ENCODE assay signal across 1 cellular context in the genomic region with DNA sequence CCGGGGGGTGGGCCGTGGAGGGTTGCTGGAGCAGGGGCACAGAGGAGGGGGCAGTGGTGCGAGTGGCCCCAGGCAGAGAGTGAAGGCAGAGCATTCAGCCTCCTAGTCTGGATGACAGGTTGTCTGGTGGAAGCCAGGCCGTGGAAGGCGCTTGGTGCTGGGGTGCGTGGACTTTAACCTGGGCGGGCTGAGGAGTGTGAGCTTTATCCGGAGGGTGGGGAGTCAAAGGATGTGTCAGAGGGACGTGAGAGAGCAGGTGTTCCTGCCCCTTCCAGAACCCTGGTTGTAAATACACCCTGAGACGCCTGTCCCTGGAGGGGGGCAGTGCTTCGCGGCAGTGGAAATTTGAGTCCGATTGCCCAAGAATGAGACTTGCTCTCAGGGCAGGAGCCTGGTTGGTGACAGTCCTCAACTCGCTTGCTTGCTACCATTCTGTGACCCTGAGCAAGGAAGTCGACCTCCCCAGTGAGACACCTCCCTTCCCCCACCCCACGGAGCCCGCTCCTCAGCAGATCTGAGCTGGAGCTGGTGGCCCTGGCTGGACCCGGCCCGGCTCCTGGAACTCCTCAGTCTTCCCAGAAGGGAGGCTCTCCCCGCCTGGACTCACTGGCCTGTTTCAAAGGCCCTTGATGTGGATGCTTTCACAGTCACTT.
TF ChIP-seq lines count a peak whose summit lies in the region.

No MANE protein-coding gene starts in this region.

TF ChIP-seq in HepG2, 621 proteins besides CTCF, POLR2A, EP300 and RAD21 (continued from another document and continues in another):
- TF ChIP-seq, protein P1, sequence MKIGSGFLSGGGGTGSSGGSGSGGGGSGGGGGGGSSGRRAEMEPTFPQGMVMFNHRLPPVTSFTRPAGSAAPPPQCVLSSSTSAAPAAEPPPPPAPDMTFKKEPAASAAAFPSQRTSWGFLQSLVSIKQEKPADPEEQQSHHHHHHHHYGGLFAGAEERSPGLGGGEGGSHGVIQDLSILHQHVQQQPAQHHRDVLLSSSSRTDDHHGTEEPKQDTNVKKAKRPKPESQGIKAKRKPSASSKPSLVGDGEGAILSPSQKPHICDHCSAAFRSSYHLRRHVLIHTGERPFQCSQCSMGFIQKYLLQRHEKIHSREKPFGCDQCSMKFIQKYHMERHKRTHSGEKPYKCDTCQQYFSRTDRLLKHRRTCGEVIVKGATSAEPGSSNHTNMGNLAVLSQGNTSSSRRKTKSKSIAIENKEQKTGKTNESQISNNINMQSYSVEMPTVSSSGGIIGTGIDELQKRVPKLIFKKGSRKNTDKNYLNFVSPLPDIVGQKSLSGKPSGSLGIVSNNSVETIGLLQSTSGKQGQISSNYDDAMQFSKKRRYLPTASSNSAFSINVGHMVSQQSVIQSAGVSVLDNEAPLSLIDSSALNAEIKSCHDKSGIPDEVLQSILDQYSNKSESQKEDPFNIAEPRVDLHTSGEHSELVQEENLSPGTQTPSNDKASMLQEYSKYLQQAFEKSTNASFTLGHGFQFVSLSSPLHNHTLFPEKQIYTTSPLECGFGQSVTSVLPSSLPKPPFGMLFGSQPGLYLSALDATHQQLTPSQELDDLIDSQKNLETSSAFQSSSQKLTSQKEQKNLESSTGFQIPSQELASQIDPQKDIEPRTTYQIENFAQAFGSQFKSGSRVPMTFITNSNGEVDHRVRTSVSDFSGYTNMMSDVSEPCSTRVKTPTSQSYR (CRISPR knock-in tag; IDR thresholded peaks at IDR 0.05; ENCODE audit: borderline replicate concordance), result peak; percentile 32; the same call in 1 of the 2 replicates
- TF ChIP-seq NCOA5 (CRISPR knock-in tag; IDR thresholded peaks at IDR 0.05) (no peak), ZSCAN25 (CRISPR knock-in tag; IDR thresholded peaks at IDR 0.05) (peak; percentile 38; the same call in 1 of the 2 replicates), THAP11 (CRISPR knock-in tag; IDR thresholded peaks at IDR 0.05) (peak; percentile 28; the same call in 1 of the 2 replicates), MAZ (IDR thresholded peaks at IDR 0.05; ENCODE audit: borderline replicate concordance, low read depth, low read length) (peak; percentile 47; the same call in 1 of the 2 replicates), MAZ (CRISPR knock-in tag; IDR thresholded peaks at IDR 0.05; ENCODE audit: low read depth) (no peak), CENPX (CRISPR knock-in tag; IDR thresholded peaks at IDR 0.05) (no peak), FOXP1 (IDR thresholded peaks at IDR 0.05) (no peak), FOXP1 (CRISPR knock-in tag; IDR thresholded peaks at IDR 0.05) (peak; percentile 40; the same call in 1 of the 2 replicates), FOXC1 (CRISPR knock-in tag; IDR thresholded peaks at IDR 0.05; ENCODE audit: borderline replicate concordance) (0 out of 2 replicates have a peak, but pooled peaks have one; percentile 52), BRCA1 (CRISPR knock-in tag; IDR thresholded peaks at IDR 0.05) (0 out of 2 replicates have a peak, but pooled peaks have one; percentile 35), ZSCAN21 (CRISPR knock-in tag; IDR thresholded peaks at IDR 0.05; ENCODE audit: borderline replicate concordance) (peak; percentile 64; the same call in 1 of the 2 replicates), AGO1 (IDR thresholded peaks at IDR 0.05; ENCODE audit: low read depth, low read length, poor library complexity, severe bottlenecking) (peak; percentile 22), HOXA5 (CRISPR knock-in tag; IDR thresholded peaks at IDR 0.05) (peak; percentile 42; the same call in 1 of the 2 replicates), ZNF430 (CRISPR knock-in tag; IDR thresholded peaks at IDR 0.05) (no peak), ISL2 (CRISPR knock-in tag; IDR thresholded peaks at IDR 0.05) (0 out of 2 replicates have a peak, but pooled peaks have one; percentile 37), ZNF558 (CRISPR knock-in tag; IDR thresholded peaks at IDR 0.05; ENCODE audit: borderline replicate concordance) (no peak), CEBPB (IDR thresholded peaks at IDR 0.05; ENCODE audit: borderline replicate concordance, low read depth, low read length) (peak; percentile 74; the same call in 1 of the 2 replicates), KMT2A (CRISPR knock-in tag; IDR thresholded peaks at IDR 0.05) (0 out of 2 replicates have a peak, but pooled peaks have one; percentile 66), AGO2 (optimal IDR thresholded peaks at IDR 0.05; ENCODE audit: low read depth, low read length) (peak; percentile 18), ZEB1 (IDR thresholded peaks at IDR 0.05; ENCODE audit: insufficient replicate concordance, low read depth) (peak; percentile 47), ZNF484 (CRISPR knock-in tag; IDR thresholded peaks at IDR 0.05; ENCODE audit: borderline replicate concordance, low read depth) (no peak), SNAPC2 (CRISPR knock-in tag; IDR thresholded peaks at IDR 0.05) (0 out of 2 replicates have a peak, but pooled peaks have one; percentile 46), ZFY (CRISPR knock-in tag; IDR thresholded peaks at IDR 0.05) (peak; percentile 59), BRD4 (CRISPR knock-in tag; IDR thresholded peaks at IDR 0.05) (no peak), RXRB (CRISPR knock-in tag; IDR thresholded peaks at IDR 0.05; ENCODE audit: borderline replicate concordance) (peak; percentile 47; the same call in 1 of the 2 replicates), TMF1 (CRISPR knock-in tag; IDR thresholded peaks at IDR 0.05; ENCODE audit: low read depth) (no peak), GATAD1 (CRISPR knock-in tag; IDR thresholded peaks at IDR 0.05) (0 out of 2 replicates have a peak, but pooled peaks have one; percentile 11), HHEX (CRISPR knock-in tag; IDR thresholded peaks at IDR 0.05) (no peak), SIX1 (CRISPR knock-in tag; IDR thresholded peaks at IDR 0.05; ENCODE audit: borderline replicate concordance) (peak; percentile 57; the same call in 1 of the 2 replicates), ETV5 (CRISPR knock-in tag; IDR thresholded peaks at IDR 0.05; ENCODE audit: borderline replicate concordance) (peak; percentile 62; the same call in 1 of the 2 replicates), FOXA3 (CRISPR knock-in tag; IDR thresholded peaks at IDR 0.05) (peak; percentile 37), AHR (CRISPR knock-in tag; IDR thresholded peaks at IDR 0.05) (no peak)
- TF ChIP-seq, protein P2, sequence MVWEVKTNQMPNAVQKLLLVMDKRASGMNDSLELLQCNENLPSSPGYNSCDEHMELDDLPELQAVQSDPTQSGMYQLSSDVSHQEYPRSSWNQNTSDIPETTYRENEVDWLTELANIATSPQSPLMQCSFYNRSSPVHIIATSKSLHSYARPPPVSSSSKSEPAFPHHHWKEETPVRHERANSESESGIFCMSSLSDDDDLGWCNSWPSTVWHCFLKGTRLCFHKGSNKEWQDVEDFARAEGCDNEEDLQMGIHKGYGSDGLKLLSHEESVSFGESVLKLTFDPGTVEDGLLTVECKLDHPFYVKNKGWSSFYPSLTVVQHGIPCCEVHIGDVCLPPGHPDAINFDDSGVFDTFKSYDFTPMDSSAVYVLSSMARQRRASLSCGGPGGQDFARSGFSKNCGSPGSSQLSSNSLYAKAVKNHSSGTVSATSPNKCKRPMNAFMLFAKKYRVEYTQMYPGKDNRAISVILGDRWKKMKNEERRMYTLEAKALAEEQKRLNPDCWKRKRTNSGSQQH (CRISPR knock-in tag; IDR thresholded peaks at IDR 0.05; ENCODE audit: low read depth), result peak; percentile 52; the same call in 1 of the 2 replicates
- TF ChIP-seq, protein P3, sequence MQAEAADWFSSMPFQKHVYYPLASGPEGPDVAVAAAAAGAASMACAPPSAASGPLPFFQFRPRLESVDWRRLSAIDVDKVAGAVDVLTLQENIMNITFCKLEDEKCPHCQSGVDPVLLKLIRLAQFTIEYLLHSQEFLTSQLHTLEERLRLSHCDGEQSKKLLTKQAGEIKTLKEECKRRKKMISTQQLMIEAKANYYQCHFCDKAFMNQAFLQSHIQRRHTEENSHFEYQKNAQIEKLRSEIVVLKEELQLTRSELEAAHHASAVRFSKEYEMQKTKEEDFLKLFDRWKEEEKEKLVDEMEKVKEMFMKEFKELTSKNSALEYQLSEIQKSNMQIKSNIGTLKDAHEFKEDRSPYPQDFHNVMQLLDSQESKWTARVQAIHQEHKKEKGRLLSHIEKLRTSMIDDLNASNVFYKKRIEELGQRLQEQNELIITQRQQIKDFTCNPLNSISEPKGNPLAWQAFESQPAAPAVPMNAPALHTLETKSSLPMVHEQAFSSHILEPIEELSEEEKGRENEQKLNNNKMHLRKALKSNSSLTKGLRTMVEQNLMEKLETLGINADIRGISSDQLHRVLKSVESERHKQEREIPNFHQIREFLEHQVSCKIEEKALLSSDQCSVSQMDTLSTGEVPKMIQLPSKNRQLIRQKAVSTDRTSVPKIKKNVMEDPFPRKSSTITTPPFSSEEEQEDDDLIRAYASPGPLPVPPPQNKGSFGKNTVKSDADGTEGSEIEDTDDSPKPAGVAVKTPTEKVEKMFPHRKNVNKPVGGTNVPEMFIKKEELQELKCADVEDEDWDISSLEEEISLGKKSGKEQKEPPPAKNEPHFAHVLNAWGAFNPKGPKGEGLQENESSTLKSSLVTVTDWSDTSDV (CRISPR knock-in tag; IDR thresholded peaks at IDR 0.05), result no peak
- TF ChIP-seq, protein P4, sequence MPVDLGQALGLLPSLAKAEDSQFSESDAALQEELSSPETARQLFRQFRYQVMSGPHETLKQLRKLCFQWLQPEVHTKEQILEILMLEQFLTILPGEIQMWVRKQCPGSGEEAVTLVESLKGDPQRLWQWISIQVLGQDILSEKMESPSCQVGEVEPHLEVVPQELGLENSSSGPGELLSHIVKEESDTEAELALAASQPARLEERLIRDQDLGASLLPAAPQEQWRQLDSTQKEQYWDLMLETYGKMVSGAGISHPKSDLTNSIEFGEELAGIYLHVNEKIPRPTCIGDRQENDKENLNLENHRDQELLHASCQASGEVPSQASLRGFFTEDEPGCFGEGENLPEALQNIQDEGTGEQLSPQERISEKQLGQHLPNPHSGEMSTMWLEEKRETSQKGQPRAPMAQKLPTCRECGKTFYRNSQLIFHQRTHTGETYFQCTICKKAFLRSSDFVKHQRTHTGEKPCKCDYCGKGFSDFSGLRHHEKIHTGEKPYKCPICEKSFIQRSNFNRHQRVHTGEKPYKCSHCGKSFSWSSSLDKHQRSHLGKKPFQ (CRISPR knock-in tag; IDR thresholded peaks at IDR 0.05; ENCODE audit: insufficient replicate concordance), result no peak
- TF ChIP-seq, protein P5, sequence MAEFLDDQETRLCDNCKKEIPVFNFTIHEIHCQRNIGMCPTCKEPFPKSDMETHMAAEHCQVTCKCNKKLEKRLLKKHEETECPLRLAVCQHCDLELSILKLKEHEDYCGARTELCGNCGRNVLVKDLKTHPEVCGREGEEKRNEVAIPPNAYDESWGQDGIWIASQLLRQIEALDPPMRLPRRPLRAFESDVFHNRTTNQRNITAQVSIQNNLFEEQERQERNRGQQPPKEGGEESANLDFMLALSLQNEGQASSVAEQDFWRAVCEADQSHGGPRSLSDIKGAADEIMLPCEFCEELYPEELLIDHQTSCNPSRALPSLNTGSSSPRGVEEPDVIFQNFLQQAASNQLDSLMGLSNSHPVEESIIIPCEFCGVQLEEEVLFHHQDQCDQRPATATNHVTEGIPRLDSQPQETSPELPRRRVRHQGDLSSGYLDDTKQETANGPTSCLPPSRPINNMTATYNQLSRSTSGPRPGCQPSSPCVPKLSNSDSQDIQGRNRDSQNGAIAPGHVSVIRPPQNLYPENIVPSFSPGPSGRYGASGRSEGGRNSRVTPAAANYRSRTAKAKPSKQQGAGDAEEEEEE (CRISPR knock-in tag; IDR thresholded peaks at IDR 0.05; ENCODE audit: borderline replicate concordance), result no peak
- TF ChIP-seq, protein P6, sequence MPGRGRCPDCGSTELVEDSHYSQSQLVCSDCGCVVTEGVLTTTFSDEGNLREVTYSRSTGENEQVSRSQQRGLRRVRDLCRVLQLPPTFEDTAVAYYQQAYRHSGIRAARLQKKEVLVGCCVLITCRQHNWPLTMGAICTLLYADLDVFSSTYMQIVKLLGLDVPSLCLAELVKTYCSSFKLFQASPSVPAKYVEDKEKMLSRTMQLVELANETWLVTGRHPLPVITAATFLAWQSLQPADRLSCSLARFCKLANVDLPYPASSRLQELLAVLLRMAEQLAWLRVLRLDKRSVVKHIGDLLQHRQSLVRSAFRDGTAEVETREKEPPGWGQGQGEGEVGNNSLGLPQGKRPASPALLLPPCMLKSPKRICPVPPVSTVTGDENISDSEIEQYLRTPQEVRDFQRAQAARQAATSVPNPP (CRISPR knock-in tag; IDR thresholded peaks at IDR 0.05), result 0 out of 2 replicates have a peak, but pooled peaks have one; percentile 45
- TF ChIP-seq, protein P7, sequence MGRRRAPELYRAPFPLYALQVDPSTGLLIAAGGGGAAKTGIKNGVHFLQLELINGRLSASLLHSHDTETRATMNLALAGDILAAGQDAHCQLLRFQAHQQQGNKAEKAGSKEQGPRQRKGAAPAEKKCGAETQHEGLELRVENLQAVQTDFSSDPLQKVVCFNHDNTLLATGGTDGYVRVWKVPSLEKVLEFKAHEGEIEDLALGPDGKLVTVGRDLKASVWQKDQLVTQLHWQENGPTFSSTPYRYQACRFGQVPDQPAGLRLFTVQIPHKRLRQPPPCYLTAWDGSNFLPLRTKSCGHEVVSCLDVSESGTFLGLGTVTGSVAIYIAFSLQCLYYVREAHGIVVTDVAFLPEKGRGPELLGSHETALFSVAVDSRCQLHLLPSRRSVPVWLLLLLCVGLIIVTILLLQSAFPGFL (CRISPR knock-in tag; IDR thresholded peaks at IDR 0.05), result no peak
- TF ChIP-seq, protein P8, sequence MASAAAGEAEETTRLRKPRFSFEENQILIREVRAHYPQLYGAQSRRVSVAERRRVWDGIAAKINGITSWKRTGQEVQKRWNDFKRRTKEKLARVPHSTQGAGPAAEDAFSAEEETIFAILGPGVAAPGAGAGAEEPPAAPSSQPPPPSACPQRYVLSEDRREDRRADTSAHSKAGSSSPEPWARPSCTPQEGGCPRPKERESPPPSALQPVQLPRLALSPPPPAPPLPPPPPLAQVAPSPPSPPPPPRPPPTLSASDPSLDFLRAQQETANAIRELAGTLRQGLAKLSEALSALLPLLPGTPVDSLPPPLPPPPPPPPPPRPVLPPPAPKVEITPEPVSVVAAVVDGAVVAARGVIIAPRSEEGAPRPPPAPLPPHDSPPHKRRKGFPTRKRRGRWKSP (CRISPR knock-in tag; IDR thresholded peaks at IDR 0.05), result 0 out of 2 replicates have a peak, but pooled peaks have one; percentile 29
- TF ChIP-seq, protein P9, sequence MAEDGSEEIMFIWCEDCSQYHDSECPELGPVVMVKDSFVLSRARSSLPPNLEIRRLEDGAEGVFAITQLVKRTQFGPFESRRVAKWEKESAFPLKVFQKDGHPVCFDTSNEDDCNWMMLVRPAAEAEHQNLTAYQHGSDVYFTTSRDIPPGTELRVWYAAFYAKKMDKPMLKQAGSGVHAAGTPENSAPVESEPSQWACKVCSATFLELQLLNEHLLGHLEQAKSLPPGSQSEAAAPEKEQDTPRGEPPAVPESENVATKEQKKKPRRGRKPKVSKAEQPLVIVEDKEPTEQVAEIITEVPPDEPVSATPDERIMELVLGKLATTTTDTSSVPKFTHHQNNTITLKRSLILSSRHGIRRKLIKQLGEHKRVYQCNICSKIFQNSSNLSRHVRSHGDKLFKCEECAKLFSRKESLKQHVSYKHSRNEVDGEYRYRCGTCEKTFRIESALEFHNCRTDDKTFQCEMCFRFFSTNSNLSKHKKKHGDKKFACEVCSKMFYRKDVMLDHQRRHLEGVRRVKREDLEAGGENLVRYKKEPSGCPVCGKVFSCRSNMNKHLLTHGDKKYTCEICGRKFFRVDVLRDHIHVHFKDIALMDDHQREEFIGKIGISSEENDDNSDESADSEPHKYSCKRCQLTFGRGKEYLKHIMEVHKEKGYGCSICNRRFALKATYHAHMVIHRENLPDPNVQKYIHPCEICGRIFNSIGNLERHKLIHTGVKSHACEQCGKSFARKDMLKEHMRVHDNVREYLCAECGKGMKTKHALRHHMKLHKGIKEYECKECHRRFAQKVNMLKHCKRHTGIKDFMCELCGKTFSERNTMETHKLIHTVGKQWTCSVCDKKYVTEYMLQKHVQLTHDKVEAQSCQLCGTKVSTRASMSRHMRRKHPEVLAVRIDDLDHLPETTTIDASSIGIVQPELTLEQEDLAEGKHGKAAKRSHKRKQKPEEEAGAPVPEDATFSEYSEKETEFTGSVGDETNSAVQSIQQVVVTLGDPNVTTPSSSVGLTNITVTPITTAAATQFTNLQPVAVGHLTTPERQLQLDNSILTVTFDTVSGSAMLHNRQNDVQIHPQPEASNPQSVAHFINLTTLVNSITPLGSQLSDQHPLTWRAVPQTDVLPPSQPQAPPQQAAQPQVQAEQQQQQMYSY (CRISPR knock-in tag; IDR thresholded peaks at IDR 0.05), result no peak
